10 cellular contexts compared by ENCODE assay signal in genomic region chr16:88479795-88480760, GRCh38. TPM values are rescaled to one million over a fixed set of nuclear protein-coding genes. Genes with fewer than 3 reads are reported as not detected.
DNase-seq lines count a peak whose midpoint lies in the region; ATAC-seq, FAIRE-seq and TF ChIP-seq lines count a peak whose summit lies in the region.
"Had no signal": no experiment of that assay in that cellular context is flagged by ENCODE, and none has a peak within 500 bp of the region (broad histone marks: within the 10 kb centered on the region; RNA-seq: fewer than 3 reads in every experiment).

No MANE protein-coding gene starts in this region.

- H3K9me3 ChIP-seq in transverse colon = no peaks in the 10 kb centered on the region

- no peaks in the 10 kb centered on the region for H3K36me3 ChIP-seq in transverse colon

- peak; percentile 58 for DNase-seq in stimulated activated CD4-positive, alpha-beta T cell treated with anti-CD3 and anti-CD28 coated beads, Interleukin-2, amount 100 ng/mL, for 4 hours (ENCODE audit: low read depth)
- DNase-seq in stimulated activated CD4-positive, alpha-beta T cell treated with anti-CD3 and anti-CD28 coated beads, Interleukin-2, amount 100 ng/mL, for 48 hours = no peak
- DNase-seq in NAMALWA (ENCODE audit: low spot score) = peak; percentile 81
- peak; percentile 60 for DNase-seq in transverse colon
- DNase-seq in urothelium cell line (ENCODE audit: low spot score) = no peak
- DNase-seq: aorta, SW 1271 had no signal

- H3K4me1 ChIP-seq in transverse colon = peaks cover 0 to 7% (median 6%) of the 10 kb centered on the region in 4 donors

- no peak for FAIRE-seq in urothelium cell line (lab: Jason Lieb, UNC)

- peak; percentile 27 for ATAC-seq in esophagus mucosa
- no peak for ATAC-seq in GM21390 (IDR thresholded peaks at IDR 0.05; ENCODE audit: unreplicated experiment)
- ATAC-seq in HG03135 (IDR thresholded peaks at IDR 0.05; ENCODE audit: unreplicated experiment) = no peak

- H3K4me3 ChIP-seq in transverse colon = no peak overlapping the region

- intact Hi-C loops in transverse colon (cut with DNase I; ENCODE audit: low total_unique reads) = no loop called here

- peak overlapping the region in 2 of 4 donors; percentile 28 to 37 for H3K27ac ChIP-seq in transverse colon

- H3K27me3 ChIP-seq in transverse colon = no peaks in the 10 kb centered on the region

- in situ Hi-C loops in transverse colon (cut with MboI; ENCODE audit: low pct_ligation_motif_present in 1 of 4, low pct_unique_long_range_greater_than_20kb in 1 of 4, low sequenced_read_pairs in 3 of 4) = no loop called here

- TF ChIP-seq CTCF in transverse colon (IDR thresholded peaks at IDR 0.05) = no peak

- TF ChIP-seq POLR2A in transverse colon (IDR thresholded peaks at IDR 0.05) = no peak

- WGBS in transverse colon (ENCODE audit: low coverage in 1 of 2), 2 donors = 60 to 78% methylated on average over 8 to 23 of the region's 28 CpGs

- TF ChIP-seq EP300 in transverse colon (IDR thresholded peaks at IDR 0.05; ENCODE audit: low read depth) = no peak

RNA-seq across cellular contexts. Expression of gene ZFPM1, which starts 27.0 kb away (rescaled TPM):
- total RNA-seq in esophagus mucosa (3.2 TPM), transverse colon (1 to 10 TPM; 1.2 to 4.6 (median 3.1) TPM)

Comparison
In these comparisons a context has a peak if more than half of its experiments do, and no peak if none do; other contexts are left out.
1. DNase-seq: peak in stimulated activated CD4-positive, alpha-beta T cell treated with anti-CD3 and anti-CD28 coated beads, Interleukin-2, amount 100 ng/mL, for 4 hours (single experiment), NAMALWA (single experiment) and transverse colon (single experiment); none in stimulated activated CD4-positive, alpha-beta T cell treated with anti-CD3 and anti-CD28 coated beads, Interleukin-2, amount 100 ng/mL, for 48 hours (0 of 2) and urothelium cell line (single experiment).